Comparison of ENCODE assay signal across 27 cellular contexts in genomic region chr10:101111547-101111946, GRCh38. TPM values are rescaled to one million over a fixed set of nuclear protein-coding genes. Genes with fewer than 3 reads are reported as not detected.
"Had no signal": no experiment of that assay in that cellular context is flagged by ENCODE, and none has a peak within 500 bp of the region (broad histone marks: within the 10 kb centered on the region; RNA-seq: fewer than 3 reads in every experiment).

No MANE protein-coding gene starts in this region.

- H3K4me3 ChIP-seq: cardiac muscle cell, SK-N-MC had no signal

- H3K9me3 Mint-ChIP-seq: activated CD4-positive, alpha-beta memory T cell treated with anti-CD3 and anti-CD28 coated beads, Interleukin-2, amount 10 ng/mL, durations not matched to agents 7 days and 5 days; activated naive CD4-positive, alpha-beta T cell treated with anti-CD3 and anti-CD28 coated beads for 36 hours; activated T-helper 17 cell treated with anti-CD3 and anti-CD28 coated beads, Interleukin-2, amount 50 U/mL, for 72 hours; T-cell had no signal

- H3K4me2 ChIP-seq: KMS-11 had no signal

- H3K4me3 Mint-ChIP-seq: activated CD4-positive, alpha-beta memory T cell treated with anti-CD3 and anti-CD28 coated beads, Interleukin-2, amount 10 ng/mL, durations not matched to agents 7 days and 5 days; activated naive CD4-positive, alpha-beta T cell treated with anti-CD3 and anti-CD28 coated beads for 36 hours; activated naive CD8-positive, alpha-beta T cell; activated T-helper 17 cell treated with anti-CD3 and anti-CD28 coated beads, Interleukin-2, amount 50 U/mL, for 72 hours; T-cell had no signal

- H3K4me1 Mint-ChIP-seq: activated CD4-positive, alpha-beta memory T cell treated with anti-CD3 and anti-CD28 coated beads, Interleukin-2, amount 10 ng/mL, durations not matched to agents 7 days and 5 days; activated T-helper 17 cell treated with anti-CD3 and anti-CD28 coated beads, Interleukin-2, amount 50 U/mL, for 72 hours; T-cell had no signal

- H3K27ac ChIP-seq: brain microvascular endothelial cell, cardiac muscle cell, KMS-11, SK-N-MC had no signal

- H3K36me3 ChIP-seq: brain microvascular endothelial cell, cardiac muscle cell had no signal

- H3K36me3 Mint-ChIP-seq: activated naive CD8-positive, alpha-beta T cell; T-cell had no signal

- ATAC-seq: activated T-helper 17 cell treated with anti-CD3 and anti-CD28 coated beads, Interleukin-2, amount 50 U/mL, for 72 hours; Right ventricle myocardium inferior; T-cell had no signal

- H3K27ac Mint-ChIP-seq: activated CD4-positive, alpha-beta memory T cell treated with anti-CD3 and anti-CD28 coated beads, Interleukin-2, amount 10 ng/mL, durations not matched to agents 7 days and 5 days; activated naive CD4-positive, alpha-beta T cell treated with anti-CD3 and anti-CD28 coated beads for 36 hours; activated naive CD8-positive, alpha-beta T cell; activated T-helper 17 cell treated with anti-CD3 and anti-CD28 coated beads, Interleukin-2, amount 50 U/mL, for 72 hours; T-cell had no signal

- DNase-seq: activated CD4-positive, alpha-beta memory T cell treated with anti-CD3 and anti-CD28 coated beads, Interleukin-2, amount 10 ng/mL, durations not matched to agents 7 days and 5 days; activated CD4-positive, alpha-beta T cell treated with anti-CD3 and anti-CD28 coated beads, Interleukin-2, amount 50 U/mL, for 1 hour; activated CD4-positive, CD25-positive, alpha-beta regulatory T cell; activated gamma-delta T cell; activated naive CD4-positive, alpha-beta T cell treated with anti-CD3 and anti-CD28 coated beads for 36 hours; activated T-cell treated with anti-CD3 and anti-CD28 coated beads for 4 hours; activated T-cell treated with anti-CD3 and anti-CD28 coated beads, Interleukin-2, amount 50 U/mL, for 48 hours; brain microvascular endothelial cell; NCI-H1092; NCI-H2029; NCI-H2227 treated with DMSO at 0.1 percent for 48 hours; NCI-H446 treated with DMSO at 0.1 percent for 48 hours; NCI-H526 treated with DMSO at 0.1 percent for 48 hours; NCI-H82; RPMI8226; T-cell; T-helper 2 cell; T1000 had no signal

RNA-seq across cellular contexts. Expression of gene TLX1, which starts 19.6 kb away (rescaled TPM):
- total RNA-seq: activated CD4-positive, alpha-beta memory T cell treated with anti-CD3 and anti-CD28 coated beads, Interleukin-2, amount 10 ng/mL, durations not matched to agents 7 days and 5 days; activated CD8-positive, alpha-beta memory T cell treated with anti-CD3 and anti-CD28 coated beads for 36 hours; activated naive CD4-positive, alpha-beta T cell treated with anti-CD3 and anti-CD28 coated beads for 36 hours; activated T-helper 17 cell treated with anti-CD3 and anti-CD28 coated beads, Interleukin-2, amount 50 U/mL, for 72 hours; MCF 10A; OCI-LY7; Right ventricle myocardium inferior; T-cell had no signal
